Comparison of ENCODE assay signal across 1 cellular context in genomic region chr4:174749091-174749490, GRCh38.
TF ChIP-seq lines count a peak whose summit lies in the region.

No MANE protein-coding gene starts in this region.

TF ChIP-seq in WTC11, 78 proteins besides CTCF, POLR2A, EP300 and RAD21 (continued from another document):
- no peak for TF ChIP-seq ZNF425 (CRISPR knock-in tag; conservative IDR thresholded peaks at IDR 0.05)
- no peak for TF ChIP-seq ZSCAN18 (CRISPR knock-in tag; IDR thresholded peaks at IDR 0.05)
- TF ChIP-seq ATF1 (CRISPR knock-in tag; IDR thresholded peaks at IDR 0.05), result no peak
- no peak for TF ChIP-seq ZNF423 (CRISPR knock-in tag; IDR thresholded peaks at IDR 0.05)
- no peak for TF ChIP-seq ZNF281 (CRISPR knock-in tag; IDR thresholded peaks at IDR 0.05)
- TF ChIP-seq NFATC4 (CRISPR knock-in tag; IDR thresholded peaks at IDR 0.05), result no peak
- no peak for TF ChIP-seq STAT6 (CRISPR knock-in tag; conservative IDR thresholded peaks at IDR 0.05; ENCODE audit: low read depth)
